ENCODE assay signal across 9 cellular contexts in genomic region chr10:70296406-70296899, GRCh38. TPM values are rescaled to one million over a fixed set of nuclear protein-coding genes. Genes with fewer than 3 reads are reported as not detected.
A peak's percentile ranks its signal among the peaks of the same experiment; 100 is the strongest.
DNase-seq lines count a peak whose midpoint lies in the region; ATAC-seq, FAIRE-seq and TF ChIP-seq lines count a peak whose summit lies in the region.
"Had no signal": no experiment of that assay in that cellular context is flagged by ENCODE, and none has a peak within 500 bp of the region (broad histone marks: within the 10 kb centered on the region; RNA-seq: fewer than 3 reads in every experiment).

No MANE protein-coding gene starts in this region.

- H3K27ac Mint-ChIP-seq in astrocyte (ENCODE audit: unreplicated experiment), result no peak overlapping the region

- H3K27me3 Mint-ChIP-seq in astrocyte (ENCODE audit: low read depth, unreplicated experiment), result peaks cover 17% of the 10 kb centered on the region

- 44% methylated on average over 12 of the region's 12 CpGs for WGBS in urinary bladder

- no peak overlapping the region for H3K27ac ChIP-seq in astrocyte (ENCODE audit: low read depth, low read length)
- peak overlapping the region; percentile 61 for H3K27ac ChIP-seq in urinary bladder (ENCODE audit: low read depth)
- H3K27ac ChIP-seq: 22Rv1 had no signal

- H3K79me2 ChIP-seq in astrocyte (ENCODE audit: insufficient read depth, low read length), result no peaks in the 10 kb centered on the region

- H3K4me1 Mint-ChIP-seq in astrocyte (ENCODE audit: low read depth, unreplicated experiment), result peaks cover 2% of the 10 kb centered on the region

- no peak overlapping the region for H3K4me3 Mint-ChIP-seq in astrocyte (ENCODE audit: unreplicated experiment)

- peaks cover 4% of the 10 kb centered on the region for H3K36me3 Mint-ChIP-seq in astrocyte (ENCODE audit: low read depth, unreplicated experiment)

- H3K27me3 ChIP-seq in astrocyte (ENCODE audit: insufficient read depth, low read length), result no peaks in the 10 kb centered on the region
- H3K27me3 ChIP-seq in kidney epithelial cell (ENCODE audit: control insufficient read depth, insufficient read depth, low read length), result no peaks in the 10 kb centered on the region

- TF ChIP-seq CTCF in astrocyte (IDR thresholded peaks at IDR 0.05; ENCODE audit: insufficient read depth, low read depth, low read length) (no peak), kidney epithelial cell (IDR thresholded peaks at IDR 0.05; ENCODE audit: insufficient read depth, low read length, poor library complexity, severe bottlenecking) (no peak)

- no peaks in the 10 kb centered on the region for H3K9me3 Mint-ChIP-seq in astrocyte (ENCODE audit: unreplicated experiment)

- FAIRE-seq in astrocyte (lab: Jason Lieb, UNC) (no peak), GM12892 (lab: Jason Lieb, UNC) (no peak)

- no peaks in the 10 kb centered on the region for H3K9me3 ChIP-seq in astrocyte (ENCODE audit: insufficient read depth, low read depth, low read length)

- TF ChIP-seq POLR2A in GM12892 (IDR thresholded peaks at IDR 0.05; ENCODE audit: low read depth, low read length), result no peak

- peak; percentile 1 for DNase-seq in NCI-H1694 treated with DMSO at 0.1 percent for 48 hours (lab: John Stamatoyannopoulos, UW)
- no peak for DNase-seq in NCI-H1694 (lab: John Stamatoyannopoulos, UW)
- peak; percentile 77 for DNase-seq in astrocyte (ENCODE audit: low read depth)
- DNase-seq in kidney epithelial cell (ENCODE audit: low read depth), result peak; percentile 50
- DNase-seq in NCI-H2081 treated with DMSO at 0.1 percent for 48 hours (lab: John Stamatoyannopoulos, UW), result no peak
- DNase-seq in GM12892 (ENCODE audit: insufficient read length), result no peak

- ATAC-seq in HG03571 (IDR thresholded peaks at IDR 0.05; ENCODE audit: unreplicated experiment), result no peak

- no peaks in the 10 kb centered on the region for H4K20me1 ChIP-seq in astrocyte (ENCODE audit: insufficient read depth, low read length)

- H3K4me2 ChIP-seq in astrocyte (ENCODE audit: low read length), result no peak overlapping the region

- no peaks in the 10 kb centered on the region for H3K36me3 ChIP-seq in astrocyte (ENCODE audit: insufficient read depth, low read length)
- H3K36me3 ChIP-seq in kidney epithelial cell (ENCODE audit: control insufficient read depth, insufficient read depth, low read length), result no peaks in the 10 kb centered on the region
- no peaks in the 10 kb centered on the region for H3K36me3 ChIP-seq in urinary bladder (ENCODE audit: insufficient read depth)

- peaks cover 7% of the 10 kb centered on the region for H3K4me1 ChIP-seq in astrocyte (ENCODE audit: insufficient read depth, low read length)
- no peaks in the 10 kb centered on the region for H3K4me1 ChIP-seq in urinary bladder (ENCODE audit: insufficient read depth)

- H2AFZ ChIP-seq in astrocyte (ENCODE audit: low read depth, low read length), result no peak overlapping the region

- no peak overlapping the region for H3K4me3 ChIP-seq in astrocyte (ENCODE audit: insufficient read depth, low read depth, low read length)
- H3K4me3 ChIP-seq in kidney epithelial cell (ENCODE audit: low read depth, low read length), result no peak overlapping the region
- no peak overlapping the region for H3K4me3 ChIP-seq in urinary bladder (ENCODE audit: low read depth, low read length)

- H3K9ac ChIP-seq in astrocyte (ENCODE audit: low read length), result no peak overlapping the region

RNA-seq across cellular contexts. Expression of gene NPFFR1, which starts 12.6 kb away (rescaled TPM):
- not detected in 2 replicates for total RNA-seq in astrocyte
- 0.04 and 0.21 TPM in 2 replicates for total RNA-seq in kidney epithelial cell
- 0.05 TPM for total RNA-seq in urinary bladder
- 0.01 TPM for polyA plus RNA-seq in urinary bladder
- polyA plus RNA-seq in GM12892 (2012; ENCODE audit: missing spikeins), result not detected

Comparison
In these comparisons a context has a peak if more than half of its experiments do, and no peak if none do; other contexts are left out.
1. DNase-seq: peak in NCI-H1694 treated with DMSO at 0.1 percent for 48 hours (single experiment), astrocyte (single experiment) and kidney epithelial cell (single experiment); none in NCI-H1694 (single experiment), NCI-H2081 treated with DMSO at 0.1 percent for 48 hours (single experiment) and GM12892 (single experiment).